8 cellular contexts compared by ENCODE assay signal in the genomic region with DNA sequence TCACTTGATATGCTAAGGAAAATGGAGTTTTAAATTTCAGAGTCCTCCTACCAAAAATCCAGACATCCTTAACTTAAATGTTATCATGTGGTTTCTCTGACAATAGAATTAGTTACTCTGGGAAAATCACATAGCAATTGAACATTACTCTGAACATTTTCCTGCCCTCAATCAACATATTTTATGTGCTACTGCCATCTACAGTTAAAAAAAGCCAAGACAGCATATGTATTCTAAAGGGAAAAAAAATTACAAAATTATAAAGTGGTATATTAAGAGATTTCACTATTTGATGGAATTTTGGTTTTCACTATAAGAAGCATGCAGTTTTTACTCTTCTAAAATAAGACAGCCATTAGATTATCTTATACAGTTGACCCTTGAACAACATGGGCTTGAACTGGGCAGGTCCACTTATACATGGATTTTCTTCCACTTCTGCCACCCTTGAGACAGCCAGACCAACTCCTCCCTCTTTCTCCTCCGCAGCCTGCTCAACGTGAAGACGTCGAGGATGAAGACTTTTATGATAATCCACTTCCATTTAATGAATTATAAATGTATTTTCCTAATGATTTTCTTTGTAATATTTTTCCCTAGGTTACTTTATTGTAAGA.
A peak's percentile ranks its signal among the peaks of the same experiment; 100 is the strongest.
DNase-seq lines count a peak whose midpoint lies in the region; ATAC-seq and TF ChIP-seq lines count a peak whose summit lies in the region.

No MANE protein-coding gene starts in this region.

- H3K27ac ChIP-seq in C4-2B: no peak overlapping the region

- peak; percentile 38 for DNase-seq in KBM-7
- DNase-seq in SW480 (ENCODE audit: low spot score): peak; percentile 29
- DNase-seq in left kidney (ENCODE audit: low read depth, low spot score): peak; percentile 33
- no peak for DNase-seq in OCI-M1 (lab: John Stamatoyannopoulos, UW)
- DNase-seq in T-helper 17 cell: no peak

- H3K9me3 ChIP-seq in T-helper 17 cell (ENCODE audit: control insufficient read depth, low read length, poor library complexity, severe bottlenecking): no peaks in the 10 kb centered on the region

- no peak for ATAC-seq in T-helper 17 cell
- no peak for ATAC-seq in HG03469 (IDR thresholded peaks at IDR 0.05; ENCODE audit: unreplicated experiment)
- no peak for ATAC-seq in HG02973 (IDR thresholded peaks at IDR 0.05; ENCODE audit: unreplicated experiment)

- in situ Hi-C loops in KBM-7 (cut with MboI; ENCODE audit: low pct_unique_long_range_greater_than_20kb, low sequenced_read_pairs): no loop called here

- no peak overlapping the region for H3K27ac Mint-ChIP-seq in T-helper 17 cell

- no peaks in the 10 kb centered on the region for H3K27me3 Mint-ChIP-seq in T-helper 17 cell

- peak; percentile 55 for TF ChIP-seq CTCF in C4-2B (conservative IDR thresholded peaks at IDR 0.05)

- H3K4me1 Mint-ChIP-seq in T-helper 17 cell: no peaks in the 10 kb centered on the region

- H3K4me3 Mint-ChIP-seq in T-helper 17 cell: no peak overlapping the region

- H3K36me3 Mint-ChIP-seq in T-helper 17 cell (ENCODE audit: low read depth): peaks cover 3% of the 10 kb centered on the region

Comparison
In these comparisons a context has a peak if more than half of its experiments do, and no peak if none do; other contexts are left out.
1. DNase-seq: peak in KBM-7 (single experiment), SW480 (single experiment) and left kidney (single experiment); none in OCI-M1 (single experiment) and T-helper 17 cell (0 of 3).